Comparison of ENCODE assay signal across 22 cellular contexts in genomic region chr11:16840951-16841350, GRCh38.
"Had no signal": no experiment of that assay in that cellular context is flagged by ENCODE, and none has a peak within 500 bp of the region (broad histone marks: within the 10 kb centered on the region; RNA-seq: fewer than 3 reads in every experiment).

No MANE protein-coding gene starts in this region.

- H3K4me1 Mint-ChIP-seq: central memory CD8-positive, alpha-beta T cell; naive thymus-derived CD4-positive, alpha-beta T cell; stimulated activated effector memory CD8-positive, alpha-beta T cell treated with anti-CD3 and anti-CD28 coated beads, Interleukin-12 subunit alpha, Interleukin-12 subunit beta, amount 100 ng/mL, for 72 hours had no signal

- H3K4me3 ChIP-seq: dorsolateral prefrontal cortex, lung, neural progenitor cell, ovary, smooth muscle cell, tibial nerve, upper lobe of right lung had no signal

- H2AFZ ChIP-seq: neural progenitor cell had no signal

- H3K27ac Mint-ChIP-seq: naive thymus-derived CD4-positive, alpha-beta T cell; neural progenitor cell; stimulated activated effector memory CD8-positive, alpha-beta T cell treated with anti-CD3 and anti-CD28 coated beads, Interleukin-12 subunit alpha, Interleukin-12 subunit beta, amount 100 ng/mL, for 72 hours; stimulated activated naive CD8-positive, alpha-beta T cell treated with anti-CD3 and anti-CD28 coated beads, Interleukin-15, Interleukin-2, amounts not matched to agents 100 ng/mL and 50 ng/mL, for 24 hours had no signal

- H3K27ac ChIP-seq: dorsolateral prefrontal cortex, neural progenitor cell, ovary, tibial nerve, upper lobe of right lung had no signal

- H3K4me3 Mint-ChIP-seq: central memory CD8-positive, alpha-beta T cell; naive thymus-derived CD4-positive, alpha-beta T cell; neural progenitor cell; stimulated activated effector memory CD8-positive, alpha-beta T cell treated with anti-CD3 and anti-CD28 coated beads, Interleukin-12 subunit alpha, Interleukin-12 subunit beta, amount 100 ng/mL, for 72 hours; stimulated activated naive CD8-positive, alpha-beta T cell treated with anti-CD3 and anti-CD28 coated beads, Interleukin-15, Interleukin-2, amounts not matched to agents 100 ng/mL and 50 ng/mL, for 24 hours had no signal

- H3K9me3 Mint-ChIP-seq: central memory CD8-positive, alpha-beta T cell; stimulated activated effector memory CD8-positive, alpha-beta T cell treated with anti-CD3 and anti-CD28 coated beads, Interleukin-12 subunit alpha, Interleukin-12 subunit beta, amount 100 ng/mL, for 72 hours; stimulated activated naive CD8-positive, alpha-beta T cell treated with anti-CD3 and anti-CD28 coated beads, Interleukin-15, Interleukin-2, amounts not matched to agents 100 ng/mL and 50 ng/mL, for 24 hours had no signal

- H3K27me3 Mint-ChIP-seq: central memory CD8-positive, alpha-beta T cell; naive thymus-derived CD4-positive, alpha-beta T cell; stimulated activated naive CD8-positive, alpha-beta T cell treated with anti-CD3 and anti-CD28 coated beads, Interleukin-15, Interleukin-2, amounts not matched to agents 100 ng/mL and 50 ng/mL, for 24 hours had no signal

- H3K4me1 ChIP-seq: neural progenitor cell, tibial nerve, upper lobe of right lung had no signal

- H3K36me3 ChIP-seq: neural progenitor cell, ovary, upper lobe of right lung had no signal

- DNase-seq: cortex of kidney; dorsolateral prefrontal cortex; effector CD8-positive, alpha-beta T cell; glutamatergic neuron; islet precursor cell; left cardiac atrium; left ventricle myocardium superior; naive thymus-derived CD4-positive, alpha-beta T cell; nucleus accumbens; ovary; right cardiac atrium; stimulated activated CD4-positive, alpha-beta T cell treated with anti-CD3 and anti-CD28 coated beads, Interleukin-2, amount 100 ng/mL, for 48 hours; stimulated activated CD8-positive, alpha-beta memory T cell treated with anti-CD3 and anti-CD28 coated beads, Interleukin-4, amount 100 ng/mL, for 48 hours; upper lobe of right lung had no signal

- H3K27me3 ChIP-seq: dorsolateral prefrontal cortex, neural progenitor cell, ovary, tibial nerve, upper lobe of right lung had no signal

- H3K36me3 Mint-ChIP-seq: stimulated activated effector memory CD8-positive, alpha-beta T cell treated with anti-CD3 and anti-CD28 coated beads, Interleukin-12 subunit alpha, Interleukin-12 subunit beta, amount 100 ng/mL, for 72 hours had no signal

- H3K4me2 ChIP-seq: neural progenitor cell, smooth muscle cell had no signal

- ATAC-seq: esophagus mucosa; left cardiac atrium; left ventricle myocardium superior; naive thymus-derived CD4-positive, alpha-beta T cell; right cardiac atrium; stimulated activated effector memory CD8-positive, alpha-beta T cell treated with anti-CD3 and anti-CD28 coated beads, Interleukin-12 subunit alpha, Interleukin-12 subunit beta, amount 100 ng/mL, for 72 hours; upper lobe of right lung had no signal
